20 cellular contexts compared by ENCODE assay signal in genomic region chr13:52356327-52356726, GRCh38. TPM values are rescaled to one million over a fixed set of nuclear protein-coding genes. Genes with fewer than 3 reads are reported as not detected.
DNase-seq lines count a peak whose midpoint lies in the region; FAIRE-seq and TF ChIP-seq lines count a peak whose summit lies in the region.
"Had no signal": no experiment of that assay in that cellular context is flagged by ENCODE, and none has a peak within 500 bp of the region (broad histone marks: within the 10 kb centered on the region; RNA-seq: fewer than 3 reads in every experiment).

No MANE protein-coding gene starts in this region.

- POLR2A ChIA-PET in PC-9 (lab: Charles Lee; ENCODE audit: unreplicated experiment), result no interaction called here

- no peaks in the 10 kb centered on the region for H3K27me3 ChIP-seq in PC-9 (ENCODE audit: insufficient read depth, low read depth)
- H3K27me3 ChIP-seq in mesenchymal stem cell (ENCODE audit: control insufficient read depth in 1 of 2, insufficient read depth in 1 of 2, low read length in 2 of 2), result no peaks in the 10 kb centered on the region
- H3K27me3 ChIP-seq: Peyer's patch had no signal

- peak; percentile 32 for DNase-seq in GM04504 (ENCODE audit: low read depth)
- peak; percentile 6 to 86 for DNase-seq in PC-9
- peak; percentile 91 for DNase-seq in epithelial cell of esophagus (ENCODE audit: low read depth)
- no peak for DNase-seq in mesenchymal stem cell
- no peak for DNase-seq in GM12891 (ENCODE audit: insufficient read length, low spot score)
- DNase-seq in NCI-H1694 (lab: John Stamatoyannopoulos, UW), result no peak
- DNase-seq in CD1c-positive myeloid dendritic cell (ENCODE audit: extremely low spot score), result no peak
- no peak for DNase-seq in GM10266 (ENCODE audit: extremely low spot score)
- DNase-seq: activated CD4-positive, CD25-positive, alpha-beta regulatory T cell; activated naive CD4-positive, alpha-beta T cell treated with anti-CD3 and anti-CD28 coated beads, Interleukin-2, amount 10 ng/mL, durations not matched to agents 7 days and 5 days; caudate nucleus; endodermal cell; left cardiac atrium; NCI-H2029; NCI-H526 treated with DMSO at 0.1 percent for 48 hours; Peyer's patch had no signal

- H3K14ac ChIP-seq in mesenchymal stem cell (ENCODE audit: low read length in 2 of 2), result no peak overlapping the region

- no peak for TF ChIP-seq CTCF in PC-9 (conservative IDR thresholded peaks at IDR 0.05)
- TF ChIP-seq CTCF in epithelial cell of esophagus (IDR thresholded peaks at IDR 0.05; ENCODE audit: insufficient read depth, low read depth, low read length, missing control alignments), result no peak
- no peak for TF ChIP-seq CTCF in GM10266 (IDR thresholded peaks at IDR 0.05; ENCODE audit: control insufficient read depth, insufficient read depth, low read depth, missing control alignments)

- peak overlapping the region; percentile 65 for H3K4me2 ChIP-seq in PC-9
- peak overlapping the region; percentile 33 for H3K4me2 ChIP-seq in mesenchymal stem cell (ENCODE audit: low read length, poor library complexity, severe bottlenecking)

- no peaks in the 10 kb centered on the region; the same call in 1 of the 2 replicates for H3K9me3 ChIP-seq in PC-9 (ENCODE audit: insufficient read depth, low read depth)
- H3K9me3 ChIP-seq in mesenchymal stem cell (ENCODE audit: control insufficient read depth, low read length), result no peaks in the 10 kb centered on the region
- H3K9me3 ChIP-seq: Peyer's patch had no signal

- H2BK15ac ChIP-seq in mesenchymal stem cell (ENCODE audit: low read depth, poor library complexity, severe bottlenecking), result no peak overlapping the region

- intact Hi-C loops in PC-9 (cut with micrococcal nuclease; ENCODE audit: unreplicated experiment), result no loop called here

- no peak overlapping the region for H3K18ac ChIP-seq in mesenchymal stem cell (ENCODE audit: low read depth in 1 of 2, low read length in 2 of 2)

- H3K79me1 ChIP-seq in mesenchymal stem cell (replicated peaks; ENCODE audit: low read length, poor library complexity, severe bottlenecking), result no peaks in the 10 kb centered on the region

- H3K4me1 ChIP-seq in PC-9 (replicated peaks; ENCODE audit: insufficient read depth), result peaks cover 21% of the 10 kb centered on the region
- H3K4me1 ChIP-seq in mesenchymal stem cell (ENCODE audit: control insufficient read depth, insufficient read depth, low read depth, low read length), result peaks cover 2% of the 10 kb centered on the region
- H3K4me1 ChIP-seq: parathyroid adenoma, Peyer's patch had no signal

- no CpG with 5 or more reads among the region's 2 CpGs for WGBS in mesenchymal stem cell

- H3K27ac ChIP-seq in PC-9 (peak overlapping the region; percentile 44), mesenchymal stem cell (ENCODE audit: low read length, poor library complexity, severe bottlenecking) (no peak overlapping the region)
- H3K27ac ChIP-seq: C4-2B, HL-60, parathyroid adenoma, Peyer's patch had no signal

- H2BK120ac ChIP-seq in mesenchymal stem cell (ENCODE audit: low read depth, low read length), result no peak overlapping the region

- H2AK5ac ChIP-seq in mesenchymal stem cell (ENCODE audit: low read length, severe bottlenecking), result peak overlapping the region; percentile 89

- H4K91ac ChIP-seq in mesenchymal stem cell (ENCODE audit: low read length), result no peak overlapping the region

- H4K20me1 ChIP-seq in PC-9 (ENCODE audit: insufficient read depth), result no peaks in the 10 kb centered on the region

- CTCF ChIA-PET in PC-9 (lab: Charles Lee), result no interaction called here

- H3K36me3 ChIP-seq in PC-9 (ENCODE audit: low read depth) (no peaks in the 10 kb centered on the region), mesenchymal stem cell (ENCODE audit: control insufficient read depth in 1 of 2, insufficient read depth in 2 of 2, low read depth in 1 of 2, low read length in 2 of 2) (no peaks in the 10 kb centered on the region)
- H3K36me3 ChIP-seq: Peyer's patch had no signal

- no peaks in the 10 kb centered on the region for H3K9me2 ChIP-seq in PC-9 (ENCODE audit: insufficient read depth)

- BruUV-seq in PC-9 (replicated peaks; lab: Mats Ljungman, UMichigan), result no TSS peak

- no peak overlapping the region; the same call in 1 of the 2 replicates for H3K4me3 ChIP-seq in PC-9
- no peak overlapping the region for H3K4me3 ChIP-seq in epithelial cell of esophagus (ENCODE audit: low read length)
- no peak overlapping the region for H3K4me3 ChIP-seq in mesenchymal stem cell (ENCODE audit: insufficient read depth in 1 of 2, low read depth in 1 of 2, low read length in 2 of 2)
- H3K4me3 ChIP-seq: GM12878, Peyer's patch had no signal

- peaks cover 8% of the 10 kb centered on the region; the same call in 1 of the 2 replicates for H3F3A ChIP-seq in PC-9 (ENCODE audit: insufficient read depth, low read depth)

- peak overlapping the region; percentile 52; the same call in 1 of the 2 replicates for H2AFZ ChIP-seq in PC-9
- no peak overlapping the region for H2AFZ ChIP-seq in mesenchymal stem cell (ENCODE audit: low read depth, low read length)
- H2AFZ ChIP-seq: parathyroid adenoma had no signal

- no peak overlapping the region for H3K4ac ChIP-seq in mesenchymal stem cell (ENCODE audit: low read depth in 1 of 2, low read length in 2 of 2)

- no peak for TF ChIP-seq POLR2A in GM12891 (IDR thresholded peaks at IDR 0.05; ENCODE audit: low read depth, low read length)

- no peak for FAIRE-seq in GM12891 (lab: Jason Lieb, UNC)
- FAIRE-seq: GM12878 had no signal

- no peak overlapping the region for H2BK12ac ChIP-seq in mesenchymal stem cell (ENCODE audit: low read length in 2 of 2)

- H4K8ac ChIP-seq in mesenchymal stem cell (ENCODE audit: low read length), result no peak overlapping the region

- H3K9ac ChIP-seq in mesenchymal stem cell (ENCODE audit: low read length), result no peak overlapping the region
- H3K9ac ChIP-seq: parathyroid adenoma had no signal

- no peaks in the 10 kb centered on the region for H3K79me2 ChIP-seq in PC-9 (ENCODE audit: low read depth)
- H3K79me2 ChIP-seq: parathyroid adenoma had no signal

- no peak overlapping the region for H2BK5ac ChIP-seq in mesenchymal stem cell (ENCODE audit: low read depth, low read length, poor library complexity, severe bottlenecking)

- H3K23ac ChIP-seq in mesenchymal stem cell (ENCODE audit: low read length in 2 of 2), result no peak overlapping the region

TF ChIP-seq in GM12891, 5 proteins besides CTCF, POLR2A, EP300 and RAD21:
- no peak for TF ChIP-seq SPI1 (IDR thresholded peaks at IDR 0.05; ENCODE audit: low read depth, low read length)
- no peak for TF ChIP-seq POLR2AphosphoS5 (IDR thresholded peaks at IDR 0.05; ENCODE audit: low read depth, low read length)
- TF ChIP-seq PAX5 (IDR thresholded peaks at IDR 0.05; ENCODE audit: insufficient read depth, low read length, severe bottlenecking), result no peak
- no peak for TF ChIP-seq POU2F2 (IDR thresholded peaks at IDR 0.05; ENCODE audit: low read depth, low read length)
- no peak for TF ChIP-seq TAF1 (IDR thresholded peaks at IDR 0.05; ENCODE audit: low read depth, low read length)

RNA-seq across cellular contexts. Expression of gene THSD1, which starts 49.6 kb away (rescaled TPM):
- total RNA-seq in PC-9 (2021), result 0.25 and 0.33 TPM in 2 replicates
- polyA plus RNA-seq in mesenchymal stem cell (2013, experiment 1 of 2), result 0.14 TPM
- polyA plus RNA-seq in mesenchymal stem cell (2013, experiment 2 of 2), result 0.07 TPM
- polyA plus RNA-seq in GM12891 (2012; ENCODE audit: low read depth, missing spikeins), result 0.08 TPM

Comparison
In these comparisons a context has a peak if more than half of its experiments do, and no peak if none do; other contexts are left out.
1. DNase-seq: peak in GM04504 (single experiment), PC-9 (2 of 2) and epithelial cell of esophagus (single experiment); none in mesenchymal stem cell (single experiment), GM12891 (single experiment), NCI-H1694 (single experiment), CD1c-positive myeloid dendritic cell (single experiment) and GM10266 (single experiment).